ENCODE assay signal across 18 cellular contexts in genomic region chr6:127937102-127937501, GRCh38. TPM values are rescaled to one million over a fixed set of nuclear protein-coding genes. Genes with fewer than 3 reads are reported as not detected.
A peak's percentile ranks its signal among the peaks of the same experiment; 100 is the strongest.
DNase-seq lines count a peak whose midpoint lies in the region; ATAC-seq and TF ChIP-seq lines count a peak whose summit lies in the region.
"Had no signal": no experiment of that assay in that cellular context is flagged by ENCODE, and none has a peak within 500 bp of the region (broad histone marks: within the 10 kb centered on the region; RNA-seq: fewer than 3 reads in every experiment).

No MANE protein-coding gene starts in this region.

- H3K27ac ChIP-seq in ACC112 (ENCODE audit: low read depth, low read length) (0 out of 2 replicates have a peak overlapping the region, but pooled peaks have one; percentile 0), lower lobe of right lung (no peak overlapping the region)
- H3K27ac ChIP-seq in CD8-positive, alpha-beta T cell (ENCODE audit: low read depth, low read length) = no peak overlapping the region

- no peak for ATAC-seq in CD8-positive, alpha-beta T cell
- ATAC-seq in lower lobe of right lung = no peak
- ATAC-seq in GM19452 (IDR thresholded peaks at IDR 0.05; ENCODE audit: unreplicated experiment) = no peak

- H3K4me1 Mint-ChIP-seq in CD8-positive, alpha-beta T cell (ENCODE audit: low read depth) = peaks cover 74% of the 10 kb centered on the region
- peaks cover 63% of the 10 kb centered on the region for H3K4me1 Mint-ChIP-seq in activated T-helper 1 cell treated with anti-CD3 and anti-CD28 coated beads, Interleukin-12 subunit alpha, Interleukin-12 subunit beta, Interleukin-2, Interleukin-4 antibody, amounts not matched to agents 30 ng/mL and 10 ng/mL and 1 ng/mL, durations not matched to agents 14 hours and 24 hours and 36 hours (ENCODE audit: low read depth)
- H3K4me1 Mint-ChIP-seq: B cell had no signal

- H3K4me1 ChIP-seq in ACC112 (ENCODE audit: control insufficient read depth, insufficient read depth, low read length, unreplicated experiment) (peaks cover 28% of the 10 kb centered on the region), lower lobe of right lung (peaks cover 9% of the 10 kb centered on the region)
- peaks cover 60% of the 10 kb centered on the region for H3K4me1 ChIP-seq in CD8-positive, alpha-beta T cell (ENCODE audit: insufficient read depth, low read length)
- H3K4me1 ChIP-seq: HAP-1 had no signal

- H2AFZ ChIP-seq in ACC112 (ENCODE audit: low read length, unreplicated experiment) = no peak overlapping the region

- H3K27me3 Mint-ChIP-seq in CD8-positive, alpha-beta T cell (ENCODE audit: low read depth) = no peaks in the 10 kb centered on the region
- H3K27me3 Mint-ChIP-seq in activated T-helper 1 cell treated with anti-CD3 and anti-CD28 coated beads, Interleukin-12 subunit alpha, Interleukin-12 subunit beta, Interleukin-2, Interleukin-4 antibody, amounts not matched to agents 30 ng/mL and 10 ng/mL and 1 ng/mL, durations not matched to agents 14 hours and 24 hours and 36 hours (ENCODE audit: insufficient read depth) = no peaks in the 10 kb centered on the region
- H3K27me3 Mint-ChIP-seq: B cell had no signal

- peaks cover 9% of the 10 kb centered on the region for H3K9me3 Mint-ChIP-seq in CD8-positive, alpha-beta T cell
- H3K9me3 Mint-ChIP-seq in activated T-helper 1 cell treated with anti-CD3 and anti-CD28 coated beads, Interleukin-12 subunit alpha, Interleukin-12 subunit beta, Interleukin-2, Interleukin-4 antibody, amounts not matched to agents 30 ng/mL and 10 ng/mL and 1 ng/mL, durations not matched to agents 14 hours and 24 hours and 36 hours = peaks cover 19% of the 10 kb centered on the region

- DNase-seq in CD8-positive, alpha-beta T cell = no peak
- no peak for DNase-seq in activated T-helper 1 cell treated with anti-CD3 and anti-CD28 coated beads, Interleukin-12 subunit alpha, Interleukin-12 subunit beta, Interleukin-2, Interleukin-4 antibody, amounts not matched to agents 30 ng/mL and 10 ng/mL and 1 ng/mL, durations not matched to agents 14 hours and 24 hours and 36 hours (ENCODE audit: low spot score)
- DNase-seq in fibroblast of the aortic adventitia (ENCODE audit: low read depth) = peak; percentile 9
- DNase-seq in lower lobe of right lung = no peak
- no peak for DNase-seq in H7
- DNase-seq in cerebellar nuclear complex (lab: John Stamatoyannopoulos, UW) = no peak
- DNase-seq: ACHN, NCI-H1436, NCI-H2081 treated with DMSO at 0.1 percent for 48 hours, NCI-H226, NCI-H526 treated with DMSO at 0.1 percent for 48 hours had no signal

- peaks cover 3% of the 10 kb centered on the region for H3K36me3 Mint-ChIP-seq in CD8-positive, alpha-beta T cell
- peaks cover 23% of the 10 kb centered on the region for H3K36me3 Mint-ChIP-seq in activated T-helper 1 cell treated with anti-CD3 and anti-CD28 coated beads, Interleukin-12 subunit alpha, Interleukin-12 subunit beta, Interleukin-2, Interleukin-4 antibody, amounts not matched to agents 30 ng/mL and 10 ng/mL and 1 ng/mL, durations not matched to agents 14 hours and 24 hours and 36 hours (ENCODE audit: low read depth)

- H3K27me3 ChIP-seq in ACC112 (ENCODE audit: insufficient read depth, low read length) (no peaks in the 10 kb centered on the region), lower lobe of right lung (ENCODE audit: low read depth) (no peaks in the 10 kb centered on the region), H7 (ENCODE audit: control insufficient read depth, insufficient read depth, low read length) (no peaks in the 10 kb centered on the region)
- H3K27me3 ChIP-seq in CD8-positive, alpha-beta T cell (ENCODE audit: insufficient read depth, low read length) = no peaks in the 10 kb centered on the region

- CTCF ChIA-PET in CD8-positive, alpha-beta T cell (lab: Charles Lee) = interaction anchor here (1.0 to 1.7 kb wide), 4 partner anchors 9 to 42 kb away, joined by 3 to 5 read pairs (median 4); no protein-coding TSS in a partner anchor

- H3K4me3 Mint-ChIP-seq in CD8-positive, alpha-beta T cell = no peak overlapping the region
- H3K4me3 Mint-ChIP-seq in activated T-helper 1 cell treated with anti-CD3 and anti-CD28 coated beads, Interleukin-12 subunit alpha, Interleukin-12 subunit beta, Interleukin-2, Interleukin-4 antibody, amounts not matched to agents 30 ng/mL and 10 ng/mL and 1 ng/mL, durations not matched to agents 14 hours and 24 hours and 36 hours = no peak overlapping the region
- H3K4me3 Mint-ChIP-seq: B cell had no signal

- POLR2A ChIA-PET in CD8-positive, alpha-beta T cell (lab: Charles Lee) = interaction anchor here (1.1 kb wide), 1 partner anchor 36 kb away, joined by 3 read pairs; the partner anchor contains the start of gene THEMIS

- no peaks in the 10 kb centered on the region for H3K79me2 ChIP-seq in ACC112 (ENCODE audit: control insufficient read depth, insufficient read depth, low read length, unreplicated experiment)

- intact Hi-C loops in CD8-positive, alpha-beta T cell (cut with DNase I, micrococcal nuclease) = loop anchor here in 1 of 2 experiments (5.0 kb wide), 1 partner anchor 40 kb away; no protein-coding TSS in a partner anchor
- intact Hi-C loops in activated T-helper 1 cell treated with anti-CD3 and anti-CD28 coated beads, Interleukin-12 subunit alpha, Interleukin-12 subunit beta, Interleukin-2, Interleukin-4 antibody, amounts not matched to agents 30 ng/mL and 10 ng/mL and 1 ng/mL, durations not matched to agents 14 hours and 24 hours and 36 hours (cut with micrococcal nuclease) = no loop called here
- intact Hi-C loops in lower lobe of right lung (cut with DNase I) = no loop called here

- H3K9me3 ChIP-seq in CD8-positive, alpha-beta T cell (ENCODE audit: low read length) = no peaks in the 10 kb centered on the region
- peaks cover 5% of the 10 kb centered on the region for H3K9me3 ChIP-seq in lower lobe of right lung

- H3K36me3 ChIP-seq in ACC112 (ENCODE audit: insufficient read depth, low read length) = no peaks in the 10 kb centered on the region
- no peaks in the 10 kb centered on the region for H3K36me3 ChIP-seq in CD8-positive, alpha-beta T cell (ENCODE audit: insufficient read depth, low read length)
- no peaks in the 10 kb centered on the region for H3K36me3 ChIP-seq in lower lobe of right lung
- H3K36me3 ChIP-seq in H7 (replicated peaks; ENCODE audit: control insufficient read depth, insufficient read depth, low read length) = no peaks in the 10 kb centered on the region
- H3K36me3 ChIP-seq: HAP-1 had no signal

- TF ChIP-seq CTCF in CD8-positive, alpha-beta T cell (IDR thresholded peaks at IDR 0.05) = no peak
- TF ChIP-seq CTCF in fibroblast of the aortic adventitia (IDR thresholded peaks at IDR 0.05; ENCODE audit: insufficient read depth, low read length) (no peak), lower lobe of right lung (IDR thresholded peaks at IDR 0.05) (no peak)

- peak overlapping the region; percentile 78 for H3K27ac Mint-ChIP-seq in CD8-positive, alpha-beta T cell
- H3K27ac Mint-ChIP-seq in activated T-helper 1 cell treated with anti-CD3 and anti-CD28 coated beads, Interleukin-12 subunit alpha, Interleukin-12 subunit beta, Interleukin-2, Interleukin-4 antibody, amounts not matched to agents 30 ng/mL and 10 ng/mL and 1 ng/mL, durations not matched to agents 14 hours and 24 hours and 36 hours = peak overlapping the region; percentile 10
- H3K27ac Mint-ChIP-seq: B cell had no signal

- H3K4me3 ChIP-seq in ACC112 (ENCODE audit: low read depth, low read length) (no peak overlapping the region), fibroblast of the aortic adventitia (ENCODE audit: low read depth, low read length) (no peak overlapping the region), lower lobe of right lung (no peak overlapping the region), H7 (ENCODE audit: insufficient read depth, low read depth, low read length) (no peak overlapping the region)
- H3K4me3 ChIP-seq in CD8-positive, alpha-beta T cell (ENCODE audit: low read depth, low read length) = no peak overlapping the region
- H3K4me3 ChIP-seq: HAP-1 had no signal

RNA-seq across cellular contexts. Expression of gene THEMIS, which starts 36.2 kb away (rescaled TPM):
- total RNA-seq in CD8-positive, alpha-beta T cell = 10 to 100 TPM; 26.3 to 29.3 TPM
- 10.6 and 11.3 TPM in 2 replicates for total RNA-seq in activated T-helper 1 cell treated with anti-CD3 and anti-CD28 coated beads, Interleukin-12 subunit alpha, Interleukin-12 subunit beta, Interleukin-2, Interleukin-4 antibody, amounts not matched to agents 30 ng/mL and 10 ng/mL and 1 ng/mL, durations not matched to agents 14 hours and 24 hours and 36 hours
- total RNA-seq in fibroblast of the aortic adventitia (ENCODE audit: low replicate concordance) = under 0.01 TPM in 1 of 2 replicates, not detected in the other
- total RNA-seq in lower lobe of right lung = 1.8 TPM
- not detected in 2 replicates for total RNA-seq in H7 (2014; rRNA removed; shearing (Covaris generic))
- total RNA-seq: HT1080, OCI-LY7, RPMI7951 had no signal
